11 cellular contexts compared by ENCODE assay signal in genomic region chr5:180084638-180085561, GRCh38. TPM values are rescaled to one million over a fixed set of nuclear protein-coding genes. Genes with fewer than 3 reads are reported as not detected.
DNase-seq lines count a peak whose midpoint lies in the region; ATAC-seq and TF ChIP-seq lines count a peak whose summit lies in the region.
"Had no signal": no experiment of that assay in that cellular context is flagged by ENCODE, and none has a peak within 500 bp of the region (broad histone marks: within the 10 kb centered on the region; RNA-seq: fewer than 3 reads in every experiment).

No MANE protein-coding gene starts in this region.

- CTCF ChIA-PET in CD4-positive, alpha-beta T cell (lab: Charles Lee), result no interaction called here

- no peak for DNase-seq in CD4-positive, alpha-beta T cell
- DNase-seq in SHP77 (lab: John Stamatoyannopoulos, UW), result peak; percentile 22 to 64
- no peak for DNase-seq in left lung
- no peak for DNase-seq in NCI-H524 (lab: John Stamatoyannopoulos, UW)
- DNase-seq: EL had no signal

- H3K4me3 Mint-ChIP-seq in CD4-positive, alpha-beta T cell, result no peak overlapping the region

- H3K4me1 ChIP-seq in HUES6 (ENCODE audit: control insufficient read depth, insufficient read depth, low read length) (peaks cover 43% of the 10 kb centered on the region), left lung (peaks cover 0 to 10% of the 10 kb centered on the region in 2 donors)

- intact Hi-C loops in CD4-positive, alpha-beta T cell (cut with DNase I, micrococcal nuclease), result loop anchor here (2.0 to 10.0 kb wide), 2 partner anchors 14 to 440 kb away; partner anchors contain the start of gene RNF130 (in 1 of the 2)
- intact Hi-C loops in left lung (cut with DNase I), result no loop called here

- H3K27ac Mint-ChIP-seq in CD4-positive, alpha-beta T cell, result peak overlapping the region; percentile 79

- no peaks in the 10 kb centered on the region for H3K9me3 Mint-ChIP-seq in CD4-positive, alpha-beta T cell

- H3K4me3 ChIP-seq in HUES6 (ENCODE audit: low read depth, low read length) (no peak overlapping the region), left lung (no peak overlapping the region)
- H3K4me3 ChIP-seq: thoracic aorta had no signal

- H3K9me3 ChIP-seq in CD4-positive, alpha-beta T cell (ENCODE audit: control insufficient read depth, low read length), result no peaks in the 10 kb centered on the region
- H3K9me3 ChIP-seq in HUES6 (ENCODE audit: control insufficient read depth, insufficient read depth, low read depth, low read length) (no peaks in the 10 kb centered on the region), left lung (no peaks in the 10 kb centered on the region)
- H3K9me3 ChIP-seq: thoracic aorta had no signal

- ATAC-seq in CD4-positive, alpha-beta T cell (ENCODE audit: poor library complexity), result peak; percentile 40
- ATAC-seq in left lung, result peak; percentile 79
- ATAC-seq in HG02885 (IDR thresholded peaks at IDR 0.05; ENCODE audit: poor library complexity, unreplicated experiment), result no peak
- ATAC-seq in GM18858 (IDR thresholded peaks at IDR 0.05; ENCODE audit: unreplicated experiment), result no peak
- no peak for ATAC-seq in HG02642 (IDR thresholded peaks at IDR 0.05; ENCODE audit: poor library complexity, unreplicated experiment)

- TF ChIP-seq CTCF in CD4-positive, alpha-beta T cell (IDR thresholded peaks at IDR 0.05), result no peak
- no peak for TF ChIP-seq CTCF in left lung (IDR thresholded peaks at IDR 0.05)

- H3K36me3 Mint-ChIP-seq in CD4-positive, alpha-beta T cell (ENCODE audit: low read depth), result no peaks in the 10 kb centered on the region

- peaks cover 24% of the 10 kb centered on the region for H3K4me1 Mint-ChIP-seq in CD4-positive, alpha-beta T cell (ENCODE audit: low read depth)

- no peaks in the 10 kb centered on the region for H3K36me3 ChIP-seq in HUES6 (ENCODE audit: control insufficient read depth, insufficient read depth, low read length)
- H3K36me3 ChIP-seq in left lung, result no peaks in the 10 kb centered on the region
- H3K36me3 ChIP-seq: thoracic aorta had no signal

- peak overlapping the region; percentile 27 for H3K9ac ChIP-seq in HUES6 (ENCODE audit: low read length)

- POLR2A ChIA-PET in CD4-positive, alpha-beta T cell (lab: Charles Lee), result interaction anchor here (1.2 kb wide), 2 partner anchors 14 to 461 kb away, joined by 3 read pairs; partner anchors contain the start of gene HNRNPH1

- H3K27me3 Mint-ChIP-seq in CD4-positive, alpha-beta T cell, result peaks cover 46% of the 10 kb centered on the region

- peaks cover 18% of the 10 kb centered on the region for H3K27me3 ChIP-seq in CD4-positive, alpha-beta T cell (ENCODE audit: control insufficient read depth, insufficient read depth, low read length)
- H3K27me3 ChIP-seq in HUES6 (ENCODE audit: control insufficient read depth, insufficient read depth, low read length), result no peaks in the 10 kb centered on the region
- H3K27me3 ChIP-seq in left lung, result peaks cover 0 to 14% of the 10 kb centered on the region in 2 donors

- no peak overlapping the region for H3K27ac ChIP-seq in CD4-positive, alpha-beta T cell (ENCODE audit: low read depth, low read length)
- no peak overlapping the region for H3K27ac ChIP-seq in HUES6 (ENCODE audit: low read depth, low read length)
- H3K27ac ChIP-seq in left lung, result no peak overlapping the region
- H3K27ac ChIP-seq: RWPE1, thoracic aorta had no signal

RNA-seq across cellular contexts. Expression of gene RNF130, which starts 13.3 kb away (rescaled TPM):
- 10 to 100 TPM; 18.2 to 19.1 TPM for total RNA-seq in CD4-positive, alpha-beta T cell
- 100 to 1,000 TPM in 1 of 2 donors, 10 to 100 TPM in 1; 84.0 to 125 TPM for total RNA-seq in left lung

Comparison
In these comparisons a context has a peak if more than half of its experiments do, and no peak if none do; other contexts are left out.
1. ATAC-seq: peak in CD4-positive, alpha-beta T cell (single experiment) and left lung (single experiment); none in HG02885 (single experiment), GM18858 (single experiment) and HG02642 (single experiment).
2. DNase-seq: peak in SHP77 (2 of 2); none in CD4-positive, alpha-beta T cell (0 of 10), left lung (0 of 2) and NCI-H524 (0 of 2).
3. RNA of gene RNF130, which starts 13.3 kb away (total RNA-seq): 84.0 to 125 TPM in left lung; 18.2 to 19.1 TPM in CD4-positive, alpha-beta T cell; every median in the first group is over 4 times any median in the second.
4. intact Hi-C loops: an anchor here in CD4-positive, alpha-beta T cell (2.0 to 10.0 kb wide); none called in left lung.